12 cellular contexts compared by ENCODE assay signal in genomic region chr6:130259557-130259956, GRCh38. TPM values are rescaled to one million over a fixed set of nuclear protein-coding genes. Genes with fewer than 3 reads are reported as not detected.
DNase-seq lines count a peak whose midpoint lies in the region; ATAC-seq and TF ChIP-seq lines count a peak whose summit lies in the region.
"Had no signal": no experiment of that assay in that cellular context is flagged by ENCODE, and none has a peak within 500 bp of the region (broad histone marks: within the 10 kb centered on the region; RNA-seq: fewer than 3 reads in every experiment).

No MANE protein-coding gene starts in this region.

- POLR2A ChIA-PET in Caco-2 (lab: Charles Lee) (no interaction called here), OCI-LY7 (lab: Charles Lee) (no interaction called here)

- 0 out of 2 replicates have a peak overlapping the region, but pooled peaks have one; percentile 50 for H2AFZ ChIP-seq in OCI-LY7 (ENCODE audit: low read length)

- peak overlapping the region; percentile 47 for H3K4me3 Mint-ChIP-seq in Caco-2 (ENCODE audit: unreplicated experiment)

- peaks cover 17% of the 10 kb centered on the region for H3K4me1 Mint-ChIP-seq in Caco-2 (ENCODE audit: low read depth, unreplicated experiment)

- no peaks in the 10 kb centered on the region for H3K27me3 Mint-ChIP-seq in Caco-2 (ENCODE audit: insufficient read depth, unreplicated experiment)

- no peaks in the 10 kb centered on the region for H3K9me3 ChIP-seq in Caco-2
- no peaks in the 10 kb centered on the region; the same call in 1 of the 2 replicates for H3K9me3 ChIP-seq in OCI-LY7 (ENCODE audit: low read length)
- H3K9me3 ChIP-seq: right lobe of liver had no signal

- peak overlapping the region; percentile 61 for H3K27ac Mint-ChIP-seq in Caco-2 (ENCODE audit: unreplicated experiment)

- peak; percentile 38 for ATAC-seq in GM19395 (IDR thresholded peaks at IDR 0.05; ENCODE audit: unreplicated experiment)
- ATAC-seq in HG02938 (IDR thresholded peaks at IDR 0.05; ENCODE audit: unreplicated experiment): peak; percentile 3
- ATAC-seq: right lobe of liver had no signal

- H3K79me2 ChIP-seq in OCI-LY7 (ENCODE audit: insufficient read depth, low read depth, low read length): no peaks in the 10 kb centered on the region

- H3K27ac ChIP-seq in OCI-LY7 (ENCODE audit: low read depth, low read length, poor library complexity, severe bottlenecking): no peak overlapping the region
- H3K27ac ChIP-seq: BLaER1 treated with 17β-estradiol and CSF1 and Interleukin-3, amounts not matched to agents 10 nM and 100 nM; right lobe of liver had no signal

- no peak for TF ChIP-seq POLR2A in lower leg skin (IDR thresholded peaks at IDR 0.05)

- DNase-seq in Caco-2 (no peak), OCI-LY7 (ENCODE audit: low spot score) (no peak), occipital lobe (lab: John Stamatoyannopoulos, UW) (no peak), lower leg skin (ENCODE audit: low spot score in 2 of 2) (no peak), anterior cingulate cortex (lab: John Stamatoyannopoulos, UW) (no peak), D341Med (ENCODE audit: low spot score) (no peak)
- DNase-seq: NCI-H2029, right lobe of liver, RPMI8226 had no signal

- H3K4me2 ChIP-seq in OCI-LY7 (ENCODE audit: low read length): peak overlapping the region; percentile 26; the same call in 1 of the 2 replicates

- peaks cover 25% of the 10 kb centered on the region for H3K9me3 Mint-ChIP-seq in Caco-2 (ENCODE audit: unreplicated experiment)

- H4K20me1 ChIP-seq in OCI-LY7 (ENCODE audit: insufficient read depth, low read length): no peaks in the 10 kb centered on the region
- H4K20me1 ChIP-seq: BLaER1 treated with 17β-estradiol and CSF1 and Interleukin-3, amounts not matched to agents 10 nM and 100 nM had no signal

- intact Hi-C loops in Caco-2 (cut with micrococcal nuclease; ENCODE audit: unreplicated experiment) (no loop called here), OCI-LY7 (cut with micrococcal nuclease; ENCODE audit: unreplicated experiment) (no loop called here), lower leg skin (cut with DNase I; ENCODE audit: low total_unique reads) (no loop called here)

- H3K36me3 ChIP-seq in Caco-2 (ENCODE audit: control insufficient read depth, insufficient read depth, low read length) (peaks cover 2% of the 10 kb centered on the region; the same call in 1 of the 2 replicates), OCI-LY7 (ENCODE audit: insufficient read depth, low read length) (no peaks in the 10 kb centered on the region)
- H3K36me3 ChIP-seq: right lobe of liver had no signal

- H3K4me3 ChIP-seq in Caco-2 (ENCODE audit: low read depth, low read length) (no peak overlapping the region), OCI-LY7 (ENCODE audit: low read depth, low read length, poor library complexity, severe bottlenecking) (no peak overlapping the region), lower leg skin (ENCODE audit: low read depth, poor library complexity, severe bottlenecking) (no peak overlapping the region)
- H3K4me3 ChIP-seq: BLaER1 treated with 17β-estradiol and CSF1 and Interleukin-3, amounts not matched to agents 10 nM and 100 nM; right lobe of liver had no signal

- no TSS peak for BruUV-seq in Caco-2 (replicated peaks; lab: Mats Ljungman, UMichigan)
- BruUV-seq in OCI-LY7 (replicated peaks; lab: Mats Ljungman, UMichigan): no TSS peak

- TF ChIP-seq CTCF in Caco-2 (IDR thresholded peaks at IDR 0.05; ENCODE audit: insufficient read depth in 1 of 2, low read depth in 1 of 2, low read length in 1 of 2, severe bottlenecking in 1 of 2, unreplicated experiment in 1 of 2) (no peak), OCI-LY7 (conservative IDR thresholded peaks at IDR 0.05; ENCODE audit: low read length) (no peak), lower leg skin (IDR thresholded peaks at IDR 0.05) (no peak)

- 90 to 94% methylated on average over 2 of the region's 2 CpGs for WGBS in lower leg skin, 2 donors

- no peaks in the 10 kb centered on the region for H3K27me3 ChIP-seq in Caco-2 (replicated peaks; ENCODE audit: control insufficient read depth, insufficient read depth, low read length)
- H3K27me3 ChIP-seq: BLaER1 treated with 17β-estradiol and CSF1 and Interleukin-3, amounts not matched to agents 10 nM and 100 nM; right lobe of liver had no signal

- no peaks in the 10 kb centered on the region for H3K9me2 ChIP-seq in OCI-LY7 (ENCODE audit: insufficient read depth, low read length)

- H3K4me1 ChIP-seq in Caco-2: peaks cover 9% of the 10 kb centered on the region
- peaks cover 8% of the 10 kb centered on the region for H3K4me1 ChIP-seq in OCI-LY7 (ENCODE audit: insufficient read depth, low read length, poor library complexity, severe bottlenecking)
- H3K4me1 ChIP-seq: right lobe of liver had no signal

- CTCF ChIA-PET in Caco-2 (lab: Charles Lee): no interaction called here
- CTCF ChIA-PET in OCI-LY7 (lab: Charles Lee; ENCODE audit: unreplicated experiment): no interaction called here

- H3K36me3 Mint-ChIP-seq in Caco-2 (ENCODE audit: insufficient read depth, unreplicated experiment): peaks cover 8% of the 10 kb centered on the region

RNA-seq across cellular contexts. Expression of gene SAMD3, which starts 36.8 kb away (rescaled TPM):
- 1.5 and 1.7 TPM in 2 replicates for total RNA-seq in Caco-2 (2022)
- not detected in 2 replicates for total RNA-seq in OCI-LY7 (2014; rRNA removed; shearing (Covaris generic))
- not detected in 2 replicates for total RNA-seq in OCI-LY7 (2022)
- 15.6 TPM for total RNA-seq in occipital lobe
- total RNA-seq in lower leg skin: not detected
